In genomic region chr10:52390388-52390787, GRCh38 we compare ENCODE assay signal across 22 cellular contexts.
"Had no signal": no experiment of that assay in that cellular context is flagged by ENCODE, and none has a peak within 500 bp of the region (broad histone marks: within the 10 kb centered on the region; RNA-seq: fewer than 3 reads in every experiment).

No MANE protein-coding gene starts in this region.

- H3K4me1 ChIP-seq: left lung, parathyroid adenoma, sigmoid colon, testis, upper lobe of left lung had no signal

- H3K36me3 ChIP-seq: left lung, neutrophil, sigmoid colon, SJCRH30, upper lobe of left lung had no signal

- H3K4me3 ChIP-seq: left lung, sigmoid colon, SJCRH30, testis, upper lobe of left lung had no signal

- H3K79me2 ChIP-seq: parathyroid adenoma had no signal

- DNase-seq: activated CD4-positive, alpha-beta T cell treated with anti-CD3 and anti-CD28 coated beads, Interleukin-2, amount 50 U/mL, for 48 hours; activated CD8-positive, alpha-beta memory T cell treated with anti-CD3 and anti-CD28 coated beads, Interleukin-2, amount 50 U/mL, for 48 hours; activated naive CD4-positive, alpha-beta T cell; activated naive CD8-positive, alpha-beta T cell treated with anti-CD3 and anti-CD28 coated beads for 36 hours; activated T-cell treated with anti-CD3 and anti-CD28 coated beads, Interleukin-2, amount 50 U/mL, for 4 hours; amniotic stem cell; caudate nucleus; effector memory CD4-positive, alpha-beta T cell; kidney; left lung; midbrain; sigmoid colon; stimulated activated CD4-positive, alpha-beta T cell treated with anti-CD3 and anti-CD28 coated beads, Interleukin-2, amount 100 ng/mL, for 48 hours; stimulated activated CD8-positive, alpha-beta memory T cell treated with anti-CD3 and anti-CD28 coated beads, Interleukin-4, amount 100 ng/mL, for 48 hours; stimulated activated naive B cell treated with anti-CD40 and anti-IgM and Interleukin-4, amounts not matched to agents 10 μg/mL and 1 μg/mL and 100 μg/mL, for 72 hours; T-cell; testis; upper lobe of left lung had no signal

- H2AFZ ChIP-seq: parathyroid adenoma had no signal

- H3K27me3 ChIP-seq: left lung, neutrophil, sigmoid colon, SJCRH30, testis, upper lobe of left lung had no signal

- ATAC-seq: activated T-cell treated with anti-CD3 and anti-CD28 coated beads, Interleukin-2, amount 50 U/mL, for 4 hours; left lung; stimulated activated naive B cell treated with anti-CD40 and anti-IgM and Interleukin-4, amounts not matched to agents 10 μg/mL and 1 μg/mL and 100 μg/mL, for 72 hours; T-cell; WTC11 had no signal

- H3K27ac ChIP-seq: left lung, neutrophil, parathyroid adenoma, sigmoid colon, SJCRH30, testis, upper lobe of left lung had no signal

- H3K9me3 ChIP-seq: left lung, neutrophil, sigmoid colon, SJCRH30, testis, upper lobe of left lung had no signal
